In genomic region chr4:166502660-166503059, GRCh38 we compare ENCODE assay signal across 1 cellular context.
TF ChIP-seq lines count a peak whose summit lies in the region.

No MANE protein-coding gene starts in this region.

TF ChIP-seq in IMR-90, 13 proteins besides CTCF, POLR2A, EP300 and RAD21 (continued from another document):
- TF ChIP-seq, protein P1, sequence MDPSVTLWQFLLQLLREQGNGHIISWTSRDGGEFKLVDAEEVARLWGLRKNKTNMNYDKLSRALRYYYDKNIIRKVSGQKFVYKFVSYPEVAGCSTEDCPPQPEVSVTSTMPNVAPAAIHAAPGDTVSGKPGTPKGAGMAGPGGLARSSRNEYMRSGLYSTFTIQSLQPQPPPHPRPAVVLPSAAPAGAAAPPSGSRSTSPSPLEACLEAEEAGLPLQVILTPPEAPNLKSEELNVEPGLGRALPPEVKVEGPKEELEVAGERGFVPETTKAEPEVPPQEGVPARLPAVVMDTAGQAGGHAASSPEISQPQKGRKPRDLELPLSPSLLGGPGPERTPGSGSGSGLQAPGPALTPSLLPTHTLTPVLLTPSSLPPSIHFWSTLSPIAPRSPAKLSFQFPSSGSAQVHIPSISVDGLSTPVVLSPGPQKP (IDR thresholded peaks at IDR 0.05; ENCODE audit: borderline replicate concordance, low read depth, low read length), result no peak
